Comparison of ENCODE assay signal across 8 cellular contexts in genomic region chr18:2656237-2657042, GRCh38. TPM values are rescaled to one million over a fixed set of nuclear protein-coding genes. Genes with fewer than 3 reads are reported as not detected.
DNase-seq lines count a peak whose midpoint lies in the region; ATAC-seq, FAIRE-seq and TF ChIP-seq lines count a peak whose summit lies in the region.

No MANE protein-coding gene starts in this region.

- no peaks in the 10 kb centered on the region for H3K27me3 ChIP-seq in pancreas

- 0% methylated on average over 40 to 50 of the region's 50 CpGs for whole genome bisulfite sequencing in pancreas, 2 donors

- no peaks in the 10 kb centered on the region for H3K9me3 ChIP-seq in pancreas

- peaks cover 25 to 35% of the 10 kb centered on the region in 2 donors for H3K36me3 Mint-ChIP-seq in activated naive CD4-positive, alpha-beta T cell treated with anti-CD3 and anti-CD28 coated beads, Interleukin-2, amount 50 U/mL, for 72 hours

- TF ChIP-seq CTCF in RWPE1 (conservative IDR thresholded peaks at IDR 0.05; ENCODE audit: low read depth) (no peak), pancreas (IDR thresholded peaks at IDR 0.05) (no peak)

- intact Hi-C loops in Right ventricle myocardium superior (cut with DNase I), result no loop called here
- intact Hi-C loops in pancreas (cut with DNase I), result no loop called here

- no peak for FAIRE-seq in pancreas (lab: Jason Lieb, UNC)

- peak overlapping the region; percentile 80 to 88 (median 83) for H3K4me3 ChIP-seq in pancreas

- peak overlapping the region; percentile 97 for H3K27ac ChIP-seq in RWPE1
- peak overlapping the region; percentile 86 to 98 (median 93) for H3K27ac ChIP-seq in pancreas

- CTCF ChIA-PET in RWPE1 (lab: Yijun Ruan, JAX), result interaction anchor here (1.0 to 1.8 kb wide), 2 partner anchors 83 to 85 kb away, joined by 3 to 5 read pairs; no protein-coding TSS in a partner anchor

- H3K27ac Mint-ChIP-seq in activated naive CD4-positive, alpha-beta T cell treated with anti-CD3 and anti-CD28 coated beads, Interleukin-2, amount 50 U/mL, for 72 hours, result peak overlapping the region; percentile 98

- DNase-seq in 8988T, result peak; percentile 41
- DNase-seq in RWPE1 (ENCODE audit: low spot score), result peak; percentile 41
- peak; percentile 55 to 68 for DNase-seq in activated naive CD4-positive, alpha-beta T cell treated with anti-CD3 and anti-CD28 coated beads, Interleukin-2, amount 50 U/mL, for 72 hours (ENCODE audit: low spot score in 2 of 2)
- DNase-seq in Right ventricle myocardium superior, result peak; percentile 72
- DNase-seq in pancreas, result peak; percentile 43 to 79 (median 67)
- DNase-seq in NCI-H187 treated with DMSO at 0.1 percent for 48 hours (lab: John Stamatoyannopoulos, UW), result no peak

- POLR2A ChIA-PET in RWPE1 (lab: Yijun Ruan, JAX; ENCODE audit: low non-redundant PET), result interaction anchor here (0.6 to 1.4 kb wide), 5 partner anchors 19 to 90 kb away, joined by 3 to 4 read pairs (median 4); partner anchors contain the start of genes METTL4 and NDC80

- peaks cover 0 to 4% of the 10 kb centered on the region in 2 donors for H3K9me3 Mint-ChIP-seq in activated naive CD4-positive, alpha-beta T cell treated with anti-CD3 and anti-CD28 coated beads, Interleukin-2, amount 50 U/mL, for 72 hours

- ATAC-seq in GM18517 (IDR thresholded peaks at IDR 0.05; ENCODE audit: unreplicated experiment) (peak; percentile 6), HG03108 (IDR thresholded peaks at IDR 0.05; ENCODE audit: unreplicated experiment) (peak; percentile 9), Right ventricle myocardium superior (ENCODE audit: poor library complexity) (peak; percentile 72), pancreas (peak; percentile 25 to 53 (median 45))
- peak; percentile 18 to 28 for ATAC-seq in activated naive CD4-positive, alpha-beta T cell treated with anti-CD3 and anti-CD28 coated beads, Interleukin-2, amount 50 U/mL, for 72 hours

- no peaks in the 10 kb centered on the region for H3K36me3 ChIP-seq in pancreas

- H3K4me1 ChIP-seq in pancreas, result peaks cover 0 to 16% (median 9%) of the 10 kb centered on the region in 3 donors

RNA-seq across cellular contexts. Expression of gene SMCHD1, which starts 0.9 kb away (rescaled TPM):
- total RNA-seq in activated naive CD4-positive, alpha-beta T cell treated with anti-CD3 and anti-CD28 coated beads, Interleukin-2, amount 50 U/mL, for 72 hours, result 100 to 1,000 TPM; 112 to 136 TPM
- 25.4 TPM for total RNA-seq in Right ventricle myocardium superior
- total RNA-seq in pancreas, result 10 to 100 TPM; 22.9 to 32.7 (median 26.6) TPM
- polyA plus RNA-seq in pancreas, result 10 to 100 TPM in 1 of 2 donors, 1 to 10 TPM in 1; 6.6 to 10.6 TPM

Comparison
In these comparisons a context has a peak if more than half of its experiments do, and no peak if none do; other contexts are left out.
1. ATAC-seq: peak in every context shown above with its lines; median percentile 72 in Right ventricle myocardium superior; 45 in pancreas; 23 in activated naive CD4-positive, alpha-beta T cell treated with anti-CD3 and anti-CD28 coated beads, Interleukin-2, amount 50 U/mL, for 72 hours; 9 in HG03108; 6 in GM18517.